Comparison of ENCODE assay signal across 1 cellular context in genomic region chr4:26113339-26113940, GRCh38.
TF ChIP-seq lines count a peak whose summit lies in the region.

No MANE protein-coding gene starts in this region.

TF ChIP-seq in GM12878, 131 proteins besides CTCF, POLR2A, EP300 and RAD21 (continued from another document):
- TF ChIP-seq, protein P1, sequence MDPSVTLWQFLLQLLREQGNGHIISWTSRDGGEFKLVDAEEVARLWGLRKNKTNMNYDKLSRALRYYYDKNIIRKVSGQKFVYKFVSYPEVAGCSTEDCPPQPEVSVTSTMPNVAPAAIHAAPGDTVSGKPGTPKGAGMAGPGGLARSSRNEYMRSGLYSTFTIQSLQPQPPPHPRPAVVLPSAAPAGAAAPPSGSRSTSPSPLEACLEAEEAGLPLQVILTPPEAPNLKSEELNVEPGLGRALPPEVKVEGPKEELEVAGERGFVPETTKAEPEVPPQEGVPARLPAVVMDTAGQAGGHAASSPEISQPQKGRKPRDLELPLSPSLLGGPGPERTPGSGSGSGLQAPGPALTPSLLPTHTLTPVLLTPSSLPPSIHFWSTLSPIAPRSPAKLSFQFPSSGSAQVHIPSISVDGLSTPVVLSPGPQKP (IDR thresholded peaks at IDR 0.05; ENCODE audit: low read depth, low read length): no peak
- TF ChIP-seq FOXM1 (IDR thresholded peaks at IDR 0.05; ENCODE audit: low read depth, low read length) (no peak), SMARCA5 (IDR thresholded peaks at IDR 0.05) (no peak), IRF3 (IDR thresholded peaks at IDR 0.05) (no peak)
